In the genomic region with DNA sequence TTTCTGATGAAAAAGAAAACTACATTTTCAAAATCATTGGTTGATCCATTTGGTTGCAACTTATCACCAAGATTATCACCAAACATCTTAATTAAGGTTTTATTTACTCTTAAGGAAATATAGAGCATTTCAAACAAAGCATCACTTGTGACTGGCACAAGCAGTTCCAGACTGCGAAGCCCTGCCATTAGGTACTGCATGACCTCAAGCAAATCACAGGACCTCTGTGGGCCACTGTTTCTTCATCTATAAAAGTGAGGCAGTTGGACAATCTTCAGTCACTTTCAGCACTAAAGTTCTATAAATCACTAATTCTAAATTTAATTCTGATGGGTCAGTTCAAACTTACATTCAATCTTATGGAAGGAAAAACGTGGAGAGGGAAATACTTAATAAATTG, we compare ENCODE assay signal across 8 cellular contexts. TPM values are rescaled to one million over a fixed set of nuclear protein-coding genes. Genes with fewer than 3 reads are reported as not detected.
A peak's percentile ranks its signal among the peaks of the same experiment; 100 is the strongest.
DNase-seq lines count a peak whose midpoint lies in the region; ATAC-seq, FAIRE-seq and TF ChIP-seq lines count a peak whose summit lies in the region.

No MANE protein-coding gene starts in this region.

- no peaks in the 10 kb centered on the region for H3K36me3 Mint-ChIP-seq in natural killer cell

- 0% methylated on average over 2 of the region's 2 CpGs for WGBS in K562 (ENCODE audit: insufficient coverage, low coverage, missing lambda C conversion rate)

- no peaks in the 10 kb centered on the region for H3K9me1 ChIP-seq in K562 (ENCODE audit: control insufficient read depth, insufficient read depth, low read length)

- no peaks in the 10 kb centered on the region for H3K9me3 ChIP-seq in K562 (replicated peaks; ENCODE audit: control insufficient read depth, insufficient read depth, low read depth, low read length)

- peak overlapping the region in 1 of 2 experiments; percentile 80; a peak in 2 of 4 replicates for H3K9ac ChIP-seq in K562 (ENCODE audit: insufficient read depth in 1 of 2, low read depth in 2 of 2, low read length in 2 of 2)

- peak; percentile 11 for FAIRE-seq in K562 (lab: Jason Lieb, UNC)

- H3K36me3 ChIP-seq in K562 (ENCODE audit: control insufficient read depth, insufficient read depth, low read length), result peaks cover 15% of the 10 kb centered on the region; the same call in 1 of the 3 replicates

- TF ChIP-seq POLR2A in K562 (conservative IDR thresholded peaks at IDR 0.05), result no peak

- no TSS peak for BruUV-seq in K562 (replicated peaks; lab: Mats Ljungman, UMichigan)

- ATAC-seq in K562, result peak; percentile 66
- ATAC-seq in natural killer cell, result peak; percentile 53 to 73 (median 61)

- TF ChIP-seq RAD21 in K562 (CRISPR knock-in tag; conservative IDR thresholded peaks at IDR 0.05 in 1 of 2, IDR thresholded peaks at IDR 0.05 in 1 of 2), result no peak

- POLR2A ChIA-PET in K562 (lab: Yijun Ruan, JAX), result no interaction called here

- no peaks in the 10 kb centered on the region for H4K20me1 ChIP-seq in K562 (replicated peaks; ENCODE audit: control insufficient read depth, insufficient read depth, low read length)

- H3K27ac ChIP-seq in K562 (ENCODE audit: extremely low read depth, low read depth, low read length), result peak overlapping the region; percentile 86; the same call in 2 of the 3 replicates

- intact Hi-C loops in K562 (cut with micrococcal nuclease) (loop anchor here (1.0 to 5.0 kb wide), 3 partner anchors 10 to 45 kb away; a partner anchor contains a TSS), natural killer cell (cut with micrococcal nuclease) (loop anchor here (1.0 to 10.0 kb wide), 4 partner anchors 9 to 52 kb away; no protein-coding TSS in a partner anchor)

- H3K4me2 ChIP-seq in K562 (ENCODE audit: insufficient read depth, low read length), result peak overlapping the region; percentile 77

- DNase-seq in COLO829 (ENCODE audit: low spot score) (peak; percentile 35), NCI-H146 (lab: John Stamatoyannopoulos, UW) (peak; percentile 23), K562 (ENCODE audit: extremely low read depth in 1 of 4, low spot score in 3 of 4) (peak in 1 of 4 experiments; percentile 52), natural killer cell (peak; percentile 33), AG20443 (ENCODE audit: low spot score) (no peak), GM20000 (ENCODE audit: low spot score) (no peak), DMS153 treated with DMSO at 0.1 percent for 48 hours (lab: John Stamatoyannopoulos, UW; ENCODE audit: unreplicated experiment) (no peak), DMS 273 treated with DMSO at 0.1 percent for 48 hours (lab: John Stamatoyannopoulos, UW) (no peak)

- H3K4me3 Mint-ChIP-seq in natural killer cell, result peak overlapping the region; percentile 99

- CTCF ChIA-PET in K562 (lab: Yijun Ruan, JAX; ENCODE audit: low intra/inter-chr PET ratio), result no interaction called here

- H3K4me1 ChIP-seq in K562 (replicated peaks in 1 of 2; ENCODE audit: control insufficient read depth in 2 of 2, insufficient read depth in 2 of 2, low read length in 2 of 2), result peaks cover 2 to 18% of the 10 kb centered on the region in 2 experiments; a peak in 4 of 5 replicates

- H3K79me2 ChIP-seq in K562 (ENCODE audit: control insufficient read depth, insufficient read depth, low read length), result peaks cover 99% of the 10 kb centered on the region

- no peaks in the 10 kb centered on the region for H3K9me3 Mint-ChIP-seq in natural killer cell

- TF ChIP-seq CTCF in K562 (IDR thresholded peaks at IDR 0.05 in 2 of 3, conservative IDR thresholded peaks at IDR 0.05 in 1 of 3; ENCODE audit: insufficient read depth in 2 of 3, low read depth in 1 of 3, low read length in 3 of 3) (no peak), natural killer cell (IDR thresholded peaks at IDR 0.05) (no peak), GM20000 (IDR thresholded peaks at IDR 0.05; ENCODE audit: extremely low read depth, missing control alignments) (no peak)

- no peaks in the 10 kb centered on the region for H3K27me3 ChIP-seq in K562 (ENCODE audit: control insufficient read depth in 2 of 2, insufficient read depth in 2 of 2, low read length in 2 of 2)

- H2AFZ ChIP-seq in K562 (ENCODE audit: low read depth, low read length), result no peak overlapping the region

- H3K27me3 Mint-ChIP-seq in natural killer cell (ENCODE audit: low read depth in 2 of 2), result no peaks in the 10 kb centered on the region

- peak overlapping the region; percentile 91 to 98 for H3K27ac Mint-ChIP-seq in natural killer cell

- in situ Hi-C loops in K562 (cut with MboI), result no loop called here

- peaks cover 55 to 66% of the 10 kb centered on the region in 2 donors for H3K4me1 Mint-ChIP-seq in natural killer cell

- H3K4me3 ChIP-seq in K562, result peak overlapping the region; percentile 53

- no peak for TF ChIP-seq EP300 in K562 (IDR thresholded peaks at IDR 0.05; ENCODE audit: low read length)

TF ChIP-seq in K562, 482 proteins besides CTCF, POLR2A, EP300 and RAD21:
- no peak for TF ChIP-seq ZNF184 (CRISPR knock-in tag; IDR thresholded peaks at IDR 0.05)
- no peak for TF ChIP-seq SMARCC2 (IDR thresholded peaks at IDR 0.05; ENCODE audit: low read depth)
- no peak for TF ChIP-seq ZNF696 (CRISPR knock-in tag; conservative IDR thresholded peaks at IDR 0.05)
- TF ChIP-seq RBFOX2 (IDR thresholded peaks at IDR 0.05; ENCODE audit: low read depth, low read length), result peak; percentile 50
- no peak for TF ChIP-seq ZNF133 (CRISPR knock-in tag; IDR thresholded peaks at IDR 0.05)
- TF ChIP-seq ATF7 (IDR thresholded peaks at IDR 0.05), result no peak
- TF ChIP-seq, protein P1, sequence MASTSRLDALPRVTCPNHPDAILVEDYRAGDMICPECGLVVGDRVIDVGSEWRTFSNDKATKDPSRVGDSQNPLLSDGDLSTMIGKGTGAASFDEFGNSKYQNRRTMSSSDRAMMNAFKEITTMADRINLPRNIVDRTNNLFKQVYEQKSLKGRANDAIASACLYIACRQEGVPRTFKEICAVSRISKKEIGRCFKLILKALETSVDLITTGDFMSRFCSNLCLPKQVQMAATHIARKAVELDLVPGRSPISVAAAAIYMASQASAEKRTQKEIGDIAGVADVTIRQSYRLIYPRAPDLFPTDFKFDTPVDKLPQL (IDR thresholded peaks at IDR 0.05; ENCODE audit: extremely low read depth, insufficient read length), result no peak

RNA-seq across cellular contexts. Expression of a gene that starts 2.0 kb away (rescaled TPM):
- 23.9 and 37.6 TPM in 2 replicates for total RNA-seq in K562 (2011; cell fraction: chromatin; rRNA removed; ENCODE audit: low replicate concordance)
- total RNA-seq in K562 (2011; cell fraction: nucleolus; rRNA removed), result 21.8 and 23.3 TPM in 2 replicates
- total RNA-seq in K562 (2011; cell fraction: nucleoplasm; rRNA removed), result 22.6 and 28.2 TPM in 2 replicates
- 25.3 and 27.6 TPM in 2 replicates for total RNA-seq in K562 (2014; rRNA removed)
- 33.4 and 42.4 TPM in 2 replicates for total RNA-seq in K562 (2014; rRNA removed; fragmentation: Illumina TruSeq; extraction: Trizol)
- 27.6 and 30.4 TPM in 2 replicates for total RNA-seq in K562 (2015; rRNA removed; fragmentation: Illumina TruSeq; extraction: Trizol)
- total RNA-seq in K562 (2021), result 37.5 and 46.6 TPM in 2 replicates
- 35.2 and 35.5 TPM in 2 replicates for polyA plus RNA-seq in K562 (2011; rRNA removed)
- polyA plus RNA-seq in K562 (2011; cell fraction: cytosol; rRNA removed), result 21.9 and 24.0 TPM in 2 replicates
- polyA plus RNA-seq in K562 (2011; cell fraction: nucleus; rRNA removed), result 18.7 and 20.7 TPM in 2 replicates
- 32.5 and 37.9 TPM in 2 replicates for polyA plus RNA-seq in K562 (2012)
- polyA plus RNA-seq in K562 (2014; fragmentation: Illumina TruSeq; extraction: Trizol), result 51.2 and 54.4 TPM in 2 replicates
- 10 to 100 TPM; 30.4 to 36.8 TPM for polyA plus RNA-seq in K562 (2014; fragmentation: Nextera tagmentation; extraction: Ambion mirVana)
- polyA plus RNA-seq in K562 (2014; rRNA removed), result 24.7 and 27.6 TPM in 2 replicates
- polyA minus RNA-seq in K562 (2011; rRNA and poly(A)+ RNA removed), result 52.2 and 62.7 TPM in 2 replicates
- polyA minus RNA-seq in K562 (2011; cell fraction: cytosol; rRNA and poly(A)+ RNA removed), result 18.8 and 29.8 TPM in 2 replicates
- polyA minus RNA-seq in K562 (2011; cell fraction: nucleus; rRNA and poly(A)+ RNA removed), result 23.0 and 28.3 TPM in 2 replicates
- 100 to 1,000 TPM; 174 to 216 (median 193) TPM for total RNA-seq in natural killer cell

RNA-seq across cellular contexts. Expression of a gene that starts 44.2 kb away (rescaled TPM):
- total RNA-seq in K562 (2011; cell fraction: chromatin; rRNA removed; ENCODE audit: low replicate concordance), result 1.9 and 5.9 TPM in 2 replicates
- total RNA-seq in K562 (2011; cell fraction: nucleolus; rRNA removed), result 1.5 and 1.6 TPM in 2 replicates
- total RNA-seq in K562 (2011; cell fraction: nucleoplasm; rRNA removed), result 2.6 and 4.3 TPM in 2 replicates
- total RNA-seq in K562 (2014; rRNA removed) (6.4 and 6.9 TPM in 2 replicates), K562 (2014; rRNA removed; fragmentation: Illumina TruSeq; extraction: Trizol) (8.8 and 10.0 TPM in 2 replicates), K562 (2015; rRNA removed; fragmentation: Illumina TruSeq; extraction: Trizol) (8.3 and 8.4 TPM in 2 replicates), K562 (2021) (4.2 and 5.6 TPM in 2 replicates), natural killer cell (1 to 10 TPM; 4.2 to 6.8 (median 5.1) TPM)
- polyA plus RNA-seq in K562 (2011; rRNA removed) (4.7 and 7.9 TPM in 2 replicates), K562 (2014; fragmentation: Illumina TruSeq; extraction: Trizol) (11.3 and 12.2 TPM in 2 replicates), K562 (2014; fragmentation: Nextera tagmentation; extraction: Ambion mirVana) (1 to 10 TPM; 5.5 to 6.1 TPM), K562 (2014; rRNA removed) (10.0 and 11.2 TPM in 2 replicates)
- 0.70 and 1.5 TPM in 2 replicates for polyA plus RNA-seq in K562 (2011; cell fraction: cytosol; rRNA removed)
- 2.5 and 3.2 TPM in 2 replicates for polyA plus RNA-seq in K562 (2011; cell fraction: nucleus; rRNA removed)
- polyA plus RNA-seq in K562 (2012), result 6.2 and 6.7 TPM in 2 replicates
- polyA minus RNA-seq in K562 (2011; rRNA and poly(A)+ RNA removed), result 3.2 and 3.5 TPM in 2 replicates
- polyA minus RNA-seq in K562 (2011; cell fraction: cytosol; rRNA and poly(A)+ RNA removed), result 1.9 and 2.6 TPM in 2 replicates
- polyA minus RNA-seq in K562 (2011; cell fraction: nucleus; rRNA and poly(A)+ RNA removed), result 2.4 and 4.1 TPM in 2 replicates

Comparison
In these comparisons a context has a peak if more than half of its experiments do, and no peak if none do; other contexts are left out.
1. DNase-seq: peak in COLO829 (single experiment), NCI-H146 (single experiment) and natural killer cell (single experiment); none in AG20443 (single experiment), GM20000 (single experiment), DMS153 treated with DMSO at 0.1 percent for 48 hours (single experiment) and DMS 273 treated with DMSO at 0.1 percent for 48 hours (single experiment).